Comparison of ENCODE assay signal across 32 cellular contexts in genomic region chr6:114030767-114031166, GRCh38.
"Had no signal": no experiment of that assay in that cellular context is flagged by ENCODE, and none has a peak within 500 bp of the region (broad histone marks: within the 10 kb centered on the region; RNA-seq: fewer than 3 reads in every experiment).

No MANE protein-coding gene starts in this region.

- H3K27ac ChIP-seq: adrenal gland, body of pancreas, colonic mucosa, epithelial cell of prostate, esophagus squamous epithelium, gastroesophageal sphincter, WERI-Rb-1 had no signal

- H3K27me3 ChIP-seq: adrenal gland, body of pancreas, colonic mucosa, esophagus squamous epithelium, gastroesophageal sphincter had no signal

- H3K4me1 ChIP-seq: adrenal gland, body of pancreas, colonic mucosa, esophagus squamous epithelium, gastroesophageal sphincter had no signal

- H3K9me3 ChIP-seq: adrenal gland, body of pancreas, colonic mucosa, esophagus squamous epithelium, gastroesophageal sphincter had no signal

- FAIRE-seq: endometrium, endothelial cell of umbilical vein had no signal

- H3K36me3 ChIP-seq: adrenal gland, colonic mucosa, esophagus squamous epithelium, gastroesophageal sphincter, WERI-Rb-1 had no signal

- ATAC-seq: activated CD4-positive, CD25-positive, alpha-beta regulatory T cell treated with anti-CD3 and anti-CD28 coated beads, Interleukin-2, amount 50 U/mL, for 24 hours; activated CD8-positive, alpha-beta memory T cell treated with anti-CD3 and anti-CD28 coated beads, Interleukin-2, amount 10 ng/mL, durations not matched to agents 7 days and 5 days; activated CD8-positive, alpha-beta T cell treated with anti-CD3 and anti-CD28 coated beads for 36 hours; activated naive CD8-positive, alpha-beta T cell treated with anti-CD3 and anti-CD28 coated beads, Interleukin-2, amount 50 U/mL, for 24 hours; body of pancreas; gastroesophageal sphincter; T-helper 17 cell had no signal

- DNase-seq: activated B cell treated with CpG ODN at 0.5 μM for 24 hours; activated CD4-positive, alpha-beta T cell treated with anti-CD3 and anti-CD28 coated beads for 48 hours; activated CD4-positive, alpha-beta T cell treated with anti-CD3 and anti-CD28 coated beads, Interleukin-2, amount 50 U/mL, for 1 hour; activated CD4-positive, alpha-beta T cell treated with anti-CD3 and anti-CD28 coated beads, Interleukin-2, amount 50 U/mL, for 48 hours; activated CD8-positive, alpha-beta memory T cell treated with anti-CD3 and anti-CD28 coated beads, Interleukin-2, amount 10 ng/mL, durations not matched to agents 7 days and 5 days; activated CD8-positive, alpha-beta memory T cell treated with anti-CD3 and anti-CD28 coated beads, Interleukin-2, amount 50 U/mL, for 4 hours; activated CD8-positive, alpha-beta T cell treated with anti-CD3 and anti-CD28 coated beads for 36 hours; activated effector memory CD4-positive, alpha-beta T cell treated with anti-CD3 and anti-CD28 coated beads, Interleukin-2, amount 50 U/mL, for 16 hours; activated naive CD4-positive, alpha-beta T cell treated with anti-CD3 and anti-CD28 coated beads for 36 hours; activated naive CD8-positive, alpha-beta T cell treated with anti-CD3 and anti-CD28 coated beads for 36 hours; activated naive CD8-positive, alpha-beta T cell treated with anti-CD3 and anti-CD28 coated beads, Interleukin-2, amount 50 U/mL, for 24 hours; activated T-cell treated with anti-CD3 and anti-CD28 coated beads, Interleukin-2, amount 50 U/mL, for 1 hour; activated T-cell treated with anti-CD3 and anti-CD28 coated beads, Interleukin-2, amount 50 U/mL, for 48 hours; adrenal gland; amygdala; aorta; body of pancreas; central memory CD4-positive, alpha-beta T cell; cerebellar nuclear complex; colonic mucosa; effector CD8-positive, alpha-beta T cell; esophagus squamous epithelium; foreskin melanocyte; T-helper 1 cell; T-helper 17 cell; T1000; WERI-Rb-1 had no signal

- H3K4me3 ChIP-seq: adrenal gland, body of pancreas, colonic mucosa, esophagus squamous epithelium, gastroesophageal sphincter had no signal
